22 cellular contexts compared by ENCODE assay signal in the genomic region with DNA sequence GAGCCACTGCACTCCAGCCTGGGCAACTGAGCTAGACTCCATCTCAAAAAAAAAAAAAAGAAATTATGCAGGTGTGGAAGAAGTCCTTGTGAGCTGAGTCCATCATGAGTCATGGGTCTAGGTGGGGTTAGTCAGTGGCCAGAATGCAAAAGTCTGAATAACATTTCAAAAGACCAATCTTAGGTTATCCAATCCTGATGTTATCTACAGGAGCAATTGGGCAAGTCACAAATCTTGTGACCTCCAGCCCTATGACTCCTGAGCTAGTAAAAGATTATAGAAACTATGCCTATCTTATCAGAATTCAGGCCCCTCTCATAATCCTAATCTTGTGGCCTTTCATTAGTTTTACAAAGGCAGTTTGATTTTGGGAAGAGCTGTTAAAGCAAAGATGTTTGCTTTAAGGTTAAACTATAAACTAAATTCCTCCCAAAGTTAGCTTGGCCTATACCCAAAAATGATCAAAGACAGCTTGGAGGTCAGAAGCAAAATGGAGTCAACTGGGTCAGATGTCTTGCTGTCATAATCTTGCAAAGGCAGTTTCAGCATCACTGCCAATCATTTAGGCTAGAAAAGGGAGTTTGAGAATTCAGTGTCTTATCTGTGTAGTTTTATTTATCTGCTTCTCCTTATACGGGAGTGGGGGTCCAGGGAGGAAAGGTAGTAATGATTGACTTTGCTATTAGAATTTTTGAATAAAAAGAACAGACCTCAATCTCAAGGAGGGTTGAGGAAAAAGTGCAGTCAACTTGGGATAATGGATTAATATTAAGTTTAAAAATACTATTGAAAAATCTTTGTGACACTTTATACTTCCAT.
DNase-seq lines count a peak whose midpoint lies in the region; ATAC-seq and TF ChIP-seq lines count a peak whose summit lies in the region.
"Had no signal": no experiment of that assay in that cellular context is flagged by ENCODE, and none has a peak within 500 bp of the region (broad histone marks: within the 10 kb centered on the region; RNA-seq: fewer than 3 reads in every experiment).

No MANE protein-coding gene starts in this region.

- H4K12ac ChIP-seq in trophoblast cell (ENCODE audit: low read depth, low read length), result no peak overlapping the region

- H3K9me2 ChIP-seq in hepatocyte (replicated peaks; ENCODE audit: insufficient read depth), result no peaks in the 10 kb centered on the region

- DNase-seq in HS-5 (ENCODE audit: low read depth) (peak; percentile 8), RWPE2 (ENCODE audit: low spot score) (no peak), hepatocyte (ENCODE audit: low spot score) (peak; percentile 10), trophoblast cell (peak; percentile 77 to 96), head of caudate nucleus (no peak), heart right ventricle (no peak), NOMO-1 treated with dmso at 0.1 percent for 144 hours (lab: John Stamatoyannopoulos, UW; ENCODE audit: unreplicated experiment) (no peak)
- no peak for DNase-seq in naive thymus-derived CD8-positive, alpha-beta T cell
- DNase-seq: activated naive CD8-positive, alpha-beta T cell treated with anti-CD3 and anti-CD28 coated beads, Interleukin-2, amount 10 ng/mL, durations not matched to agents 7 days and 5 days; brain microvascular endothelial cell; CD4-positive, alpha-beta memory T cell; NCI-H1092; NCI-H2081; NCI-H524 treated with DMSO at 0.1 percent for 48 hours; sigmoid colon; stimulated activated naive CD4-positive, alpha-beta T cell; thyroid gland had no signal

- H3K4me1 ChIP-seq in RWPE2 (ENCODE audit: insufficient read depth, poor library complexity, severe bottlenecking) (no peaks in the 10 kb centered on the region), hepatocyte (ENCODE audit: insufficient read depth) (no peaks in the 10 kb centered on the region), trophoblast cell (ENCODE audit: control insufficient read depth in 1 of 2, insufficient read depth in 2 of 2, low read length in 2 of 2) (no peaks in the 10 kb centered on the region), heart right ventricle (no peaks in the 10 kb centered on the region)
- H3K4me1 ChIP-seq: gastroesophageal sphincter, sigmoid colon, thyroid gland had no signal

- H3K27me3 Mint-ChIP-seq in naive thymus-derived CD8-positive, alpha-beta T cell, result no peaks in the 10 kb centered on the region
- H3K27me3 Mint-ChIP-seq: activated naive CD8-positive, alpha-beta T cell treated with anti-CD3 and anti-CD28 coated beads, Interleukin-2, amount 10 ng/mL, durations not matched to agents 7 days and 5 days; CD4-positive, alpha-beta memory T cell had no signal

- 16% methylated on average over 1 of the region's 1 CpG for WGBS in hepatocyte (ENCODE audit: low lambda C conversion rate, missing lambda C conversion rate)
- WGBS in trophoblast cell (ENCODE audit: extremely low coverage, insufficient coverage, insufficient read length), result no CpG with 5 or more reads among the region's 1 CpG
- WGBS in heart right ventricle, 2 donors, result 54 to 59% methylated on average over 1 of the region's 1 CpG

- H3K9me3 Mint-ChIP-seq in naive thymus-derived CD8-positive, alpha-beta T cell, result peaks cover 0 to 8% (median 0%) of the 10 kb centered on the region in 9 donors
- H3K9me3 Mint-ChIP-seq: activated T-helper 1 cell treated with anti-CD3 and anti-CD28 coated beads, Interleukin-12 subunit alpha, Interleukin-12 subunit beta, Interleukin-2, Interleukin-4 antibody, amounts not matched to agents 30 ng/mL and 10 ng/mL and 1 ng/mL, durations not matched to agents 14 hours and 24 hours and 36 hours; T-helper 2 cell treated with Interferon-gamma antibody and Interleukin-4, amounts not matched to agents 5 μg/mL and 100 μg/mL, for 36 hours had no signal

- POLR2A ChIA-PET in naive thymus-derived CD8-positive, alpha-beta T cell (lab: Charles Lee), result no interaction called here

- no peak overlapping the region for H2BK12ac ChIP-seq in trophoblast cell (ENCODE audit: low read length)

- no peaks in the 10 kb centered on the region for H3K79me1 ChIP-seq in trophoblast cell (ENCODE audit: low read length)

- TF ChIP-seq CTCF in RWPE2 (IDR thresholded peaks at IDR 0.05; ENCODE audit: poor library complexity, severe bottlenecking), result no peak
- no peak for TF ChIP-seq CTCF in hepatocyte (IDR thresholded peaks at IDR 0.05; ENCODE audit: poor library complexity)
- no peak for TF ChIP-seq CTCF in heart right ventricle (IDR thresholded peaks at IDR 0.05)

- ATAC-seq in RWPE2 (ENCODE audit: low read depth) (peak; percentile 87), heart right ventricle (no peak)
- no peak for ATAC-seq in naive thymus-derived CD8-positive, alpha-beta T cell
- ATAC-seq: activated CD4-positive, CD25-positive, alpha-beta regulatory T cell treated with anti-CD3 and anti-CD28 coated beads, Interleukin-2, amount 50 U/mL, for 24 hours; gastroesophageal sphincter had no signal

- H2AFZ ChIP-seq in hepatocyte (no peak overlapping the region), trophoblast cell (ENCODE audit: insufficient read depth, low read length, poor library complexity) (no peak overlapping the region)

- H2BK5ac ChIP-seq in trophoblast cell (ENCODE audit: low read depth, low read length, poor library complexity), result no peak overlapping the region

- H3K14ac ChIP-seq in trophoblast cell (ENCODE audit: low read length), result no peak overlapping the region

- H3K79me2 ChIP-seq in hepatocyte (no peaks in the 10 kb centered on the region), trophoblast cell (ENCODE audit: control insufficient read depth, insufficient read depth, low read length, poor library complexity) (no peaks in the 10 kb centered on the region)

- no peak overlapping the region for H4K8ac ChIP-seq in trophoblast cell (ENCODE audit: low read depth, low read length)

- H3K9ac ChIP-seq in trophoblast cell (ENCODE audit: low read length), result no peak overlapping the region
- H3K9ac ChIP-seq: KMS-11 had no signal

- intact Hi-C loops in head of caudate nucleus (cut with DNase I), result no loop called here
- intact Hi-C loops in heart right ventricle (cut with DNase I), result no loop called here

- H3K4me2 ChIP-seq in hepatocyte, result no peak overlapping the region
- H3K4me2 ChIP-seq in trophoblast cell (ENCODE audit: low read length), result no peak overlapping the region
- H3K4me2 ChIP-seq: KMS-11 had no signal

- no peak overlapping the region for H3K27ac Mint-ChIP-seq in naive thymus-derived CD8-positive, alpha-beta T cell
- H3K27ac Mint-ChIP-seq: activated naive CD8-positive, alpha-beta T cell treated with anti-CD3 and anti-CD28 coated beads, Interleukin-2, amount 10 ng/mL, durations not matched to agents 7 days and 5 days; activated T-helper 1 cell treated with anti-CD3 and anti-CD28 coated beads, Interleukin-12 subunit alpha, Interleukin-12 subunit beta, Interleukin-2, Interleukin-4 antibody, amounts not matched to agents 30 ng/mL and 10 ng/mL and 1 ng/mL, durations not matched to agents 14 hours and 24 hours and 36 hours; CD4-positive, alpha-beta memory T cell; T-helper 2 cell treated with Interferon-gamma antibody and Interleukin-4, amounts not matched to agents 5 μg/mL and 100 μg/mL, for 36 hours had no signal

- H3K4me1 Mint-ChIP-seq in naive thymus-derived CD8-positive, alpha-beta T cell, result no peaks in the 10 kb centered on the region
- H3K4me1 Mint-ChIP-seq: activated naive CD8-positive, alpha-beta T cell treated with anti-CD3 and anti-CD28 coated beads, Interleukin-2, amount 10 ng/mL, durations not matched to agents 7 days and 5 days; CD4-positive, alpha-beta memory T cell had no signal

- no peak overlapping the region for H3K18ac ChIP-seq in trophoblast cell (ENCODE audit: low read length)

- H3K27ac ChIP-seq in RWPE2 (ENCODE audit: poor library complexity, severe bottlenecking) (no peak overlapping the region), hepatocyte (peak overlapping the region; percentile 5), trophoblast cell (ENCODE audit: low read depth, low read length) (no peak overlapping the region), heart right ventricle (no peak overlapping the region)
- H3K27ac ChIP-seq: brain microvascular endothelial cell, gastroesophageal sphincter, KMS-11, sigmoid colon, thyroid gland had no signal

- no peak overlapping the region for H3K23ac ChIP-seq in trophoblast cell (ENCODE audit: low read length)

- H3K27me3 ChIP-seq in RWPE2 (ENCODE audit: insufficient read depth, poor library complexity, severe bottlenecking) (no peaks in the 10 kb centered on the region), hepatocyte (no peaks in the 10 kb centered on the region), trophoblast cell (ENCODE audit: insufficient read depth, low read length) (no peaks in the 10 kb centered on the region), heart right ventricle (no peaks in the 10 kb centered on the region)
- H3K27me3 ChIP-seq: brain microvascular endothelial cell, gastroesophageal sphincter, sigmoid colon, thyroid gland had no signal

- no peak overlapping the region for H3K4me3 Mint-ChIP-seq in naive thymus-derived CD8-positive, alpha-beta T cell
- H3K4me3 Mint-ChIP-seq: activated naive CD8-positive, alpha-beta T cell treated with anti-CD3 and anti-CD28 coated beads, Interleukin-2, amount 10 ng/mL, durations not matched to agents 7 days and 5 days; activated T-helper 1 cell treated with anti-CD3 and anti-CD28 coated beads, Interleukin-12 subunit alpha, Interleukin-12 subunit beta, Interleukin-2, Interleukin-4 antibody, amounts not matched to agents 30 ng/mL and 10 ng/mL and 1 ng/mL, durations not matched to agents 14 hours and 24 hours and 36 hours; CD4-positive, alpha-beta memory T cell; T-helper 2 cell treated with Interferon-gamma antibody and Interleukin-4, amounts not matched to agents 5 μg/mL and 100 μg/mL, for 36 hours had no signal

- no peak overlapping the region for H2AK5ac ChIP-seq in trophoblast cell (ENCODE audit: low read length)

- H2BK120ac ChIP-seq in trophoblast cell (ENCODE audit: insufficient read depth, low read length, poor library complexity), result no peak overlapping the region

- H3K36me3 ChIP-seq in RWPE2 (ENCODE audit: low read depth), result no peaks in the 10 kb centered on the region
- H3K36me3 ChIP-seq in hepatocyte (replicated peaks; ENCODE audit: insufficient read depth, low read depth), result no peaks in the 10 kb centered on the region
- no peaks in the 10 kb centered on the region for H3K36me3 ChIP-seq in trophoblast cell (ENCODE audit: control insufficient read depth in 1 of 2, insufficient read depth in 2 of 2, low read length in 2 of 2)
- no peaks in the 10 kb centered on the region for H3K36me3 ChIP-seq in heart right ventricle
- H3K36me3 ChIP-seq: brain microvascular endothelial cell, gastroesophageal sphincter, sigmoid colon, thyroid gland had no signal

- peaks cover 0 to 5% (median 2%) of the 10 kb centered on the region in 3 donors for H3K36me3 Mint-ChIP-seq in naive thymus-derived CD8-positive, alpha-beta T cell
- H3K36me3 Mint-ChIP-seq: activated naive CD8-positive, alpha-beta T cell treated with anti-CD3 and anti-CD28 coated beads, Interleukin-2, amount 10 ng/mL, durations not matched to agents 7 days and 5 days had no signal

- H3K4me3 ChIP-seq in RWPE2 (ENCODE audit: severe bottlenecking) (no peak overlapping the region), hepatocyte (no peak overlapping the region), trophoblast cell (ENCODE audit: low read depth, low read length) (no peak overlapping the region), heart right ventricle (no peak overlapping the region)
- H3K4me3 ChIP-seq: gastroesophageal sphincter, sigmoid colon, thyroid gland had no signal

- H3K9me3 ChIP-seq in RWPE2 (ENCODE audit: severe bottlenecking) (no peaks in the 10 kb centered on the region), hepatocyte (ENCODE audit: low read depth) (peaks cover 7% of the 10 kb centered on the region), trophoblast cell (ENCODE audit: insufficient read depth, low read depth, low read length) (no peaks in the 10 kb centered on the region), heart right ventricle (no peaks in the 10 kb centered on the region)
- H3K9me3 ChIP-seq: gastroesophageal sphincter, sigmoid colon, thyroid gland had no signal

- H4K91ac ChIP-seq in trophoblast cell (ENCODE audit: low read depth, low read length), result no peak overlapping the region

- H3K4ac ChIP-seq in trophoblast cell (ENCODE audit: low read depth, low read length), result no peak overlapping the region

- H4K20me1 ChIP-seq in hepatocyte (ENCODE audit: insufficient read depth, poor library complexity, severe bottlenecking), result no peaks in the 10 kb centered on the region

Comparison
In these comparisons a context has a peak if more than half of its experiments do, and no peak if none do; other contexts are left out.
1. DNase-seq: peak in HS-5 (single experiment), hepatocyte (single experiment) and trophoblast cell (2 of 2); none in RWPE2 (single experiment), head of caudate nucleus (0 of 42), heart right ventricle (0 of 2), NOMO-1 treated with dmso at 0.1 percent for 144 hours (single experiment) and naive thymus-derived CD8-positive, alpha-beta T cell (0 of 10).